Comparison of ENCODE assay signal across 8 cellular contexts in the genomic region with DNA sequence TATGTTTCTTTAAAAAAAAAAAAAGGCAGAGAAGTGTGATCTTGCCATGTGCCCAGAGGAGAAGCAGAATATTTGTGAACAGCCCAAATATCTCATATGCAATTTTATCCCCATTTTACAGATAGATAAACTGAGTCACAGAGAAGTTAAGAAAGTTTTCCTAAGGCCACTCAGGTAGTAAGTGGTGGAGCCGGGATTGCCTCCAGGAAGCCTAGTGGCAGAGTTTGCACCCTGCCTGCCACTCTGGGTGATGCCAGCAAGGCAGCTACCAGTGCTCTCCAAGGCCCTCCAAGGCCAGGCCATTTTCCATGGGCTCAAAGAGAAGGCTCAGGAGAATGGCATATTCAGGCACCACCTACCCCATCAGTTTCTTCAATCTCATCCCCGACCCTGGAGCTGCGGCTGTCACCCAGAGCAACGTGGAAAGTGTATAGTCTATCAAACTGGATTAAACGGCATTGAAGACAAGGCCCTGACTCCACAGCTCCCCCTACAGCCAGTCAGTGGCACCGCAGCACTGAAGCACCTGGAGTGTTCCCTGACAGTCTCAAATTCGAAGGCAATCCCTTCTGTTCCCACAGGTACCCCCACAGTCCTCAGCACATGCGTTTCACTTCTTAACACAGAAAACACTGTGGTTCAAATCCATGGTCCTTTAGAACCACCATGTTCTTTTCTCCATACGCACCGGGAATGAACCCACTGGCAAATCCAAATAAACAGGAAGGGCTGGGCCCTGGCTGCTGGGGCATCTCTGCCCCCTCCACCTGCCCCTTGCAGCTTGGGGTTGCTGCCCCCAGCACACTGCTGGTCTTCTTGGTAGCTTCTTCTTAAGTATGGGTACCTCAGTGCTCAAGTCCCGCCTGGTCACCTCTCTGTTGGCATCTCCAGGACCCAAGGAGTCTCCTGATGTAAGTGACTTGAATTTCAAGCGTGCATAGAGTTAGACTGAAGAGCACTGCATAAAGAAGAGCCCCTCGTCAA.
A peak's percentile ranks its signal among the peaks of the same experiment; 100 is the strongest.
DNase-seq lines count a peak whose midpoint lies in the region; ATAC-seq lines count a peak whose summit lies in the region.

No MANE protein-coding gene starts in this region.

- peak; percentile 39 for ATAC-seq in T-helper 17 cell
- ATAC-seq in GM19023 (IDR thresholded peaks at IDR 0.05; ENCODE audit: unreplicated experiment): no peak

- peaks cover 2% of the 10 kb centered on the region for H3K4me1 Mint-ChIP-seq in T-helper 17 cell

- H3K27ac Mint-ChIP-seq in T-helper 17 cell: no peak overlapping the region

- DNase-seq in NCI-H524 (lab: John Stamatoyannopoulos, UW) (peak; percentile 10 to 53), NCI-H524 treated with DMSO at 0.1 percent for 48 hours (lab: John Stamatoyannopoulos, UW) (no peak), KBM-7 (peak; percentile 29), T-helper 17 cell (no peak), fibroblast of peridontal ligament (ENCODE audit: extremely low read depth) (peak; percentile 27), posterior vena cava (ENCODE audit: low spot score) (peak; percentile 80), GF-D8 (lab: John Stamatoyannopoulos, UW) (no peak)

- H3K4me3 Mint-ChIP-seq in T-helper 17 cell: no peak overlapping the region

- in situ Hi-C loops in KBM-7 (cut with MboI; ENCODE audit: low pct_unique_long_range_greater_than_20kb, low sequenced_read_pairs): no loop called here

- no peaks in the 10 kb centered on the region for H3K9me3 ChIP-seq in T-helper 17 cell (ENCODE audit: control insufficient read depth, low read length, poor library complexity, severe bottlenecking)

- intact Hi-C loops in posterior vena cava (cut with DNase I): no loop called here

- H3K36me3 Mint-ChIP-seq in T-helper 17 cell (ENCODE audit: low read depth): no peaks in the 10 kb centered on the region

- H3K27me3 Mint-ChIP-seq in T-helper 17 cell: peaks cover 70% of the 10 kb centered on the region

Comparison
In these comparisons a context has a peak if more than half of its experiments do, and no peak if none do; other contexts are left out.
1. DNase-seq: peak in NCI-H524 (2 of 2), KBM-7 (single experiment), fibroblast of peridontal ligament (single experiment) and posterior vena cava (single experiment); none in NCI-H524 treated with DMSO at 0.1 percent for 48 hours (single experiment), T-helper 17 cell (0 of 3) and GF-D8 (single experiment).